ENCODE assay signal across 8 cellular contexts in the genomic region with DNA sequence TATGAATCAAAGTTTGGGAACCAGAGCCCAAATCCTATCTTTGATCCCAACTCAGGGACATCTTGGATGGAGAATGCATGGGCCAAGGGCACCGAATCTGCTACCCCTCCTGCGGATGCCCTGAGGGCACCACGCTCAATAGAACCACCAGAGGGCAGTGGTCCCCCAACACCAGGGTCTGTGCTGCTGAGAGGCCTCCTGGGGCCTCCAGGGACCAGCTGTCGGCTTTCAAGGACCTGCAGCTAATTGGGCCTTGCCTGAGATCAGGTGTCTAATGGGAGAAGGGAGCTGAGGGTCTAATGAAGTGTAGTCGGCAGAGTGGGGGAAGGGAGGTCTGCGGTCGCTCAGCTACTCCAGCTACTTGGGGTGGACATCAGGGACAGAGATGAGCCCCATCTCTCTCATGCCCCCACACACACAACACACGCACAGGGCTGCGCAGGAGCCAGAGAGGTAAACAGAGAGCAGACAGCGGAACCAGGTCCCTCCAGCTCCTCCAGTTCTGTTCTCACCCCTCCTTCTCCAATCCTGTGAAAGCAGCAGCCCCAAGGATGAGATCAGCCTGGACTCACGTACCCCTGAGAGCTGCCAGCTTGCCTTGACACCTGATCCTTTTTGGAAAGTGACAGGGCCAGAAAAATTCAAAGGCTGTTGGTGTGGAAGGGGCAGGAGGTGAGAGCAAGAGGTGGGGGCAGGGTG. TPM values are rescaled to one million over a fixed set of nuclear protein-coding genes. Genes with fewer than 3 reads are reported as not detected.
DNase-seq lines count a peak whose midpoint lies in the region; ATAC-seq and TF ChIP-seq lines count a peak whose summit lies in the region.

No MANE protein-coding gene starts in this region.

- peaks cover 11% of the 10 kb centered on the region for H3K4me1 ChIP-seq in CD8-positive, alpha-beta T cell (ENCODE audit: insufficient read depth, low read length)
- peaks cover 3% of the 10 kb centered on the region for H3K4me1 ChIP-seq in rectal smooth muscle tissue (ENCODE audit: control insufficient read depth, insufficient read depth, low read length)

- no peaks in the 10 kb centered on the region for H3K9me3 Mint-ChIP-seq in CD8-positive, alpha-beta T cell
- no peaks in the 10 kb centered on the region for H3K9me3 Mint-ChIP-seq in activated naive CD8-positive, alpha-beta T cell treated with anti-CD3 and anti-CD28 coated beads, Interleukin-2, amount 50 U/mL, for 24 hours

- no peaks in the 10 kb centered on the region for H3K27me3 Mint-ChIP-seq in CD8-positive, alpha-beta T cell (ENCODE audit: low read depth)
- no peaks in the 10 kb centered on the region for H3K27me3 Mint-ChIP-seq in activated naive CD8-positive, alpha-beta T cell treated with anti-CD3 and anti-CD28 coated beads, Interleukin-2, amount 50 U/mL, for 24 hours

- peak; percentile 98 for ATAC-seq in CD8-positive, alpha-beta T cell
- ATAC-seq in GM21717 (IDR thresholded peaks at IDR 0.05; ENCODE audit: unreplicated experiment) = peak; percentile 51
- ATAC-seq in activated naive CD8-positive, alpha-beta T cell treated with anti-CD3 and anti-CD28 coated beads, Interleukin-2, amount 50 U/mL, for 24 hours = peak; percentile 90
- ATAC-seq in left cardiac atrium = peak; percentile 72 to 73
- ATAC-seq in HG03520 (IDR thresholded peaks at IDR 0.05; ENCODE audit: unreplicated experiment) = no peak

- peaks cover 32% of the 10 kb centered on the region for H3K36me3 ChIP-seq in CD8-positive, alpha-beta T cell (ENCODE audit: insufficient read depth, low read length)
- H3K36me3 ChIP-seq in rectal smooth muscle tissue (ENCODE audit: control insufficient read depth, insufficient read depth, low read length) = peaks cover 44% of the 10 kb centered on the region

- no peak overlapping the region for H3K9ac ChIP-seq in rectal smooth muscle tissue (ENCODE audit: low read length)

- peak; percentile 65 for TF ChIP-seq CTCF in CD8-positive, alpha-beta T cell (IDR thresholded peaks at IDR 0.05)

- no peaks in the 10 kb centered on the region for H3K27me3 ChIP-seq in CD8-positive, alpha-beta T cell (ENCODE audit: insufficient read depth, low read length)
- no peaks in the 10 kb centered on the region for H3K27me3 ChIP-seq in rectal smooth muscle tissue (ENCODE audit: control insufficient read depth, insufficient read depth, low read length)

- H3K27ac ChIP-seq in CD8-positive, alpha-beta T cell (ENCODE audit: low read depth, low read length) = no peak overlapping the region
- H3K27ac ChIP-seq in rectal smooth muscle tissue (ENCODE audit: low read depth, low read length) = peak overlapping the region; percentile 6

- H3K27ac Mint-ChIP-seq in CD8-positive, alpha-beta T cell = peak overlapping the region; percentile 78
- peak overlapping the region; percentile 65 for H3K27ac Mint-ChIP-seq in activated naive CD8-positive, alpha-beta T cell treated with anti-CD3 and anti-CD28 coated beads, Interleukin-2, amount 50 U/mL, for 24 hours

- DNase-seq in CD8-positive, alpha-beta T cell = peak; percentile 58 to 86 (median 80)
- DNase-seq in NCI-H1417 (lab: John Stamatoyannopoulos, UW) (peak; percentile 97 to 100 (median 99)), SW480 (ENCODE audit: low spot score) (peak; percentile 63), left cardiac atrium (peak; percentile 79)
- peak; percentile 74 for DNase-seq in activated naive CD8-positive, alpha-beta T cell treated with anti-CD3 and anti-CD28 coated beads, Interleukin-2, amount 50 U/mL, for 24 hours

- no peaks in the 10 kb centered on the region for H3K9me3 ChIP-seq in CD8-positive, alpha-beta T cell (ENCODE audit: low read length)

- no peak overlapping the region for H3K4me3 ChIP-seq in CD8-positive, alpha-beta T cell (ENCODE audit: low read depth, low read length)
- H3K4me3 ChIP-seq in rectal smooth muscle tissue (ENCODE audit: low read length) = no peak overlapping the region

- POLR2A ChIA-PET in CD8-positive, alpha-beta T cell (lab: Charles Lee) = interaction anchor here (0.8 to 4.0 kb wide), 5 partner anchors 47 to 70 kb away, joined by 3 to 24 read pairs (median 5); partner anchors contain the start of genes MDM4 and PIK3C2B

- no peak overlapping the region for H3K4me3 Mint-ChIP-seq in CD8-positive, alpha-beta T cell
- H3K4me3 Mint-ChIP-seq in activated naive CD8-positive, alpha-beta T cell treated with anti-CD3 and anti-CD28 coated beads, Interleukin-2, amount 50 U/mL, for 24 hours = no peak overlapping the region

- CTCF ChIA-PET in CD8-positive, alpha-beta T cell (lab: Charles Lee) = interaction anchor here (0.6 to 47.3 kb wide), 23 partner anchors 8 to 361 kb away, joined by 3 to 1205 read pairs (median 7); partner anchors contain the start of genes MDM4 and PIK3C2B

- H3K4me1 Mint-ChIP-seq in CD8-positive, alpha-beta T cell (ENCODE audit: low read depth) = peaks cover 8% of the 10 kb centered on the region
- H3K4me1 Mint-ChIP-seq in activated naive CD8-positive, alpha-beta T cell treated with anti-CD3 and anti-CD28 coated beads, Interleukin-2, amount 50 U/mL, for 24 hours = peaks cover 41% of the 10 kb centered on the region

- peaks cover 84% of the 10 kb centered on the region for H3K36me3 Mint-ChIP-seq in CD8-positive, alpha-beta T cell
- H3K36me3 Mint-ChIP-seq in activated naive CD8-positive, alpha-beta T cell treated with anti-CD3 and anti-CD28 coated beads, Interleukin-2, amount 50 U/mL, for 24 hours (ENCODE audit: low read depth) = peaks cover 32% of the 10 kb centered on the region

- intact Hi-C loops in CD8-positive, alpha-beta T cell (cut with DNase I, micrococcal nuclease) = loop anchor here (1.0 to 5.0 kb wide), 4 partner anchors 48 to 361 kb away; partner anchors contain the start of gene PIK3C2B (in 1 of the 2)
- intact Hi-C loops in left cardiac atrium (cut with DNase I) = loop anchor here (2.0 to 5.0 kb wide), 2 partner anchors 48 to 56 kb away; partner anchors contain the start of gene PIK3C2B (in 1 of the 2)

RNA-seq across cellular contexts. Expression of gene PPP1R15B, which starts 34.9 kb away (rescaled TPM):
- total RNA-seq in CD8-positive, alpha-beta T cell = 100 to 1,000 TPM; 144 to 146 TPM
- 10 to 100 TPM; 22.1 to 37.5 TPM for total RNA-seq in left cardiac atrium

RNA-seq across cellular contexts. Expression of gene PIK3C2B, which starts 48.0 kb away (rescaled TPM):
- 10 to 100 TPM; 32.2 to 32.6 TPM for total RNA-seq in CD8-positive, alpha-beta T cell
- total RNA-seq in left cardiac atrium = 10 to 100 TPM; 21.2 to 21.7 TPM
